Comparison of ENCODE assay signal across 1 cellular context in genomic region chr6:159761135-159761872, GRCh38.
A peak's percentile ranks its signal among the peaks of the same experiment; 100 is the strongest.
TF ChIP-seq lines count a peak whose summit lies in the region.

No MANE protein-coding gene starts in this region.

TF ChIP-seq in K562, 482 proteins besides CTCF, POLR2A, EP300 and RAD21 (continued from another document and continues in another):
- no peak for TF ChIP-seq ZNF449 (CRISPR knock-in tag; IDR thresholded peaks at IDR 0.05)
- TF ChIP-seq RFX5 (IDR thresholded peaks at IDR 0.05; ENCODE audit: low read depth, low read length) = no peak
- no peak for TF ChIP-seq CEBPZ (IDR thresholded peaks at IDR 0.05; ENCODE audit: borderline replicate concordance, low read depth, low read length)
- TF ChIP-seq ZNF24 (IDR thresholded peaks at IDR 0.05) = no peak
- 0 out of 2 replicates have a peak, but pooled peaks have one; percentile 58 for TF ChIP-seq E2F1 (CRISPR knock-in tag; IDR thresholded peaks at IDR 0.05)
- 0 out of 2 replicates have a peak, but pooled peaks have one; percentile 3 for TF ChIP-seq GABPB2 (CRISPR knock-in tag; conservative IDR thresholded peaks at IDR 0.05)
- TF ChIP-seq KLF10 (CRISPR knock-in tag; IDR thresholded peaks at IDR 0.05) = no peak
- TF ChIP-seq MECOM (CRISPR knock-in tag; IDR thresholded peaks at IDR 0.05) = no peak
- no peak for TF ChIP-seq TEAD1 (CRISPR knock-in tag; IDR thresholded peaks at IDR 0.05)
- TF ChIP-seq ZNF23 (CRISPR knock-in tag; IDR thresholded peaks at IDR 0.05) = 0 out of 2 replicates have a peak, but pooled peaks have one; percentile 31
- TF ChIP-seq NFXL1 (CRISPR knock-in tag; IDR thresholded peaks at IDR 0.05) = no peak
- TF ChIP-seq PTTG1 (tag; IDR thresholded peaks at IDR 0.05; ENCODE audit: low read depth) = no peak
- TF ChIP-seq ETV6 (IDR thresholded peaks at IDR 0.05; ENCODE audit: borderline replicate concordance in 1 of 2, low read depth in 2 of 2, low read length in 1 of 2) = no peak
- TF ChIP-seq ETV6 (CRISPR knock-in tag; IDR thresholded peaks at IDR 0.05; ENCODE audit: borderline replicate concordance) = no peak
- TF ChIP-seq IFI16 (CRISPR knock-in tag; IDR thresholded peaks at IDR 0.05) = no peak
- no peak for TF ChIP-seq ZNF76 (CRISPR knock-in tag; IDR thresholded peaks at IDR 0.05; ENCODE audit: borderline replicate concordance)
- no peak for TF ChIP-seq HMG20B (CRISPR knock-in tag; IDR thresholded peaks at IDR 0.05)
- no peak for TF ChIP-seq RB1 (IDR thresholded peaks at IDR 0.05; ENCODE audit: low read depth)
- no peak for TF ChIP-seq MGA (IDR thresholded peaks at IDR 0.05)
- TF ChIP-seq STAT5A (IDR thresholded peaks at IDR 0.05; ENCODE audit: borderline replicate concordance, low read length) = no peak
- 0 out of 2 replicates have a peak, but pooled peaks have one; percentile 62 for TF ChIP-seq ZNF212 (CRISPR knock-in tag; IDR thresholded peaks at IDR 0.05)
- no peak for TF ChIP-seq ZNF609 (CRISPR knock-in tag; IDR thresholded peaks at IDR 0.05; ENCODE audit: borderline replicate concordance)
- no peak for TF ChIP-seq PHB (CRISPR knock-in tag; IDR thresholded peaks at IDR 0.05)
- TF ChIP-seq ZBTB17 (CRISPR knock-in tag; IDR thresholded peaks at IDR 0.05) = peak; percentile 45; the same call in 1 of the 2 replicates
- no peak for TF ChIP-seq FOXP1 (CRISPR knock-in tag; IDR thresholded peaks at IDR 0.05)
- TF ChIP-seq ATF7 (IDR thresholded peaks at IDR 0.05) = no peak
- no peak for TF ChIP-seq ZBTB2 (IDR thresholded peaks at IDR 0.05)
- no peak for TF ChIP-seq YBX1 (IDR thresholded peaks at IDR 0.05)
- TF ChIP-seq SP2 (IDR thresholded peaks at IDR 0.05; ENCODE audit: extremely low read depth, low read depth, low read length, poor library complexity, severe bottlenecking) = no peak
- no peak for TF ChIP-seq ARID2 (IDR thresholded peaks at IDR 0.05)
- TF ChIP-seq RFX7 (CRISPR knock-in tag; IDR thresholded peaks at IDR 0.05) = no peak
- TF ChIP-seq NEUROD1 (IDR thresholded peaks at IDR 0.05; ENCODE audit: borderline replicate concordance, low read depth, low read length, partially characterized antibody) = no peak
- peak; percentile 15 for TF ChIP-seq GABPB1 (CRISPR knock-in tag; IDR thresholded peaks at IDR 0.05)
- TF ChIP-seq MAFG (tag; conservative IDR thresholded peaks at IDR 0.05) = no peak
